In genomic region chr1:233675893-233676292, GRCh38 we compare ENCODE assay signal across 12 cellular contexts.
A peak's percentile ranks its signal among the peaks of the same experiment; 100 is the strongest.
DNase-seq lines count a peak whose midpoint lies in the region; ATAC-seq and TF ChIP-seq lines count a peak whose summit lies in the region.
"Had no signal": no experiment of that assay in that cellular context is flagged by ENCODE, and none has a peak within 500 bp of the region (broad histone marks: within the 10 kb centered on the region; RNA-seq: fewer than 3 reads in every experiment).

No MANE protein-coding gene starts in this region.

- H3K27me3 ChIP-seq in mesendoderm (ENCODE audit: insufficient read depth, low read length, poor library complexity): no peaks in the 10 kb centered on the region
- H3K27me3 ChIP-seq in lower lobe of right lung (ENCODE audit: low read depth): no peaks in the 10 kb centered on the region
- H3K27me3 ChIP-seq: heart right ventricle, sigmoid colon had no signal

- H2AK5ac ChIP-seq in mesendoderm (ENCODE audit: low read length): no peak overlapping the region

- no peak overlapping the region for H3K9ac ChIP-seq in mesendoderm (ENCODE audit: low read length)

- no peak for TF ChIP-seq CTCF in lower lobe of right lung (IDR thresholded peaks at IDR 0.05)

- no peak overlapping the region for H3K4me2 ChIP-seq in mesendoderm (ENCODE audit: low read length)

- H3K4me1 ChIP-seq in mesendoderm (ENCODE audit: control insufficient read depth, low read depth, low read length) (peaks cover 7% of the 10 kb centered on the region), lower lobe of right lung (no peaks in the 10 kb centered on the region)
- H3K4me1 ChIP-seq: heart right ventricle, sigmoid colon had no signal

- no peaks in the 10 kb centered on the region for H3K79me1 ChIP-seq in mesendoderm (ENCODE audit: low read length)

- WGBS in mesendoderm (ENCODE audit: extremely low coverage, insufficient coverage, low lambda C conversion rate): no CpG with 5 or more reads among the region's 4 CpGs

- H3K4me3 ChIP-seq in mesendoderm (ENCODE audit: low read length) (no peak overlapping the region), lower lobe of right lung (no peak overlapping the region)
- H3K4me3 ChIP-seq: heart right ventricle, sigmoid colon had no signal

- H2BK5ac ChIP-seq in mesendoderm (ENCODE audit: low read length): no peak overlapping the region

- ATAC-seq in GM18907 (IDR thresholded peaks at IDR 0.05; ENCODE audit: unreplicated experiment) (peak; percentile 94), GM21619 (IDR thresholded peaks at IDR 0.05; ENCODE audit: unreplicated experiment) (peak; percentile 91), HG03103 (IDR thresholded peaks at IDR 0.05; ENCODE audit: low read depth, unreplicated experiment) (peak; percentile 74), lower lobe of right lung (no peak)
- ATAC-seq: heart right ventricle had no signal

- DNase-seq in cerebellar cortex (ENCODE audit: low spot score): peak; percentile 8
- no peak for DNase-seq in mesendoderm
- no peak for DNase-seq in GM03348 (ENCODE audit: low spot score)
- no peak for DNase-seq in lower lobe of right lung
- no peak for DNase-seq in NCI-H1436 (lab: John Stamatoyannopoulos, UW)
- DNase-seq: dermis blood vessel endothelial cell, heart right ventricle, NCI-H1105 treated with DMSO at 0.1 percent for 48 hours, sigmoid colon had no signal

- intact Hi-C loops in lower lobe of right lung (cut with DNase I): no loop called here

- H3K36me3 ChIP-seq in mesendoderm (ENCODE audit: control insufficient read depth, insufficient read depth, low read length): no peaks in the 10 kb centered on the region
- no peaks in the 10 kb centered on the region for H3K36me3 ChIP-seq in lower lobe of right lung
- H3K36me3 ChIP-seq: heart right ventricle, sigmoid colon had no signal

- no peak overlapping the region for H2BK120ac ChIP-seq in mesendoderm (ENCODE audit: low read depth, low read length)

- H3K18ac ChIP-seq in mesendoderm (ENCODE audit: low read length): no peak overlapping the region

- H3K56ac ChIP-seq in mesendoderm (ENCODE audit: low read length): no peak overlapping the region

- no peaks in the 10 kb centered on the region for H3K79me2 ChIP-seq in mesendoderm (ENCODE audit: control insufficient read depth, insufficient read depth, low read length)

- H3K9me3 ChIP-seq in lower lobe of right lung: no peaks in the 10 kb centered on the region
- H3K9me3 ChIP-seq: heart right ventricle, sigmoid colon had no signal

- H4K5ac ChIP-seq in mesendoderm (ENCODE audit: low read length): no peak overlapping the region

- no peak overlapping the region for H3K4ac ChIP-seq in mesendoderm (ENCODE audit: low read depth, low read length)

- H3K23ac ChIP-seq in mesendoderm (ENCODE audit: low read length): no peak overlapping the region

- no peak overlapping the region for H3K27ac ChIP-seq in mesendoderm (ENCODE audit: low read depth, low read length)
- no peak overlapping the region for H3K27ac ChIP-seq in lower lobe of right lung
- H3K27ac ChIP-seq: sigmoid colon had no signal

- H4K8ac ChIP-seq in mesendoderm (ENCODE audit: low read depth, low read length): no peak overlapping the region

- H2BK15ac ChIP-seq in mesendoderm (replicated peaks; ENCODE audit: low read depth): no peak overlapping the region

Comparison
In these comparisons a context has a peak if more than half of its experiments do, and no peak if none do; other contexts are left out.
1. ATAC-seq: peak in GM18907 (single experiment), GM21619 (single experiment) and HG03103 (single experiment); none in lower lobe of right lung (0 of 2).